In genomic region chr17:81514735-81515529, GRCh38 we compare ENCODE assay signal across 1 cellular context.
A peak's percentile ranks its signal among the peaks of the same experiment; 100 is the strongest.
TF ChIP-seq lines count a peak whose summit lies in the region.

No MANE protein-coding gene starts in this region.

TF ChIP-seq in HEK293, 187 proteins besides CTCF, POLR2A, EP300 and RAD21 (continued from another document and continues in another):
- no peak for TF ChIP-seq PRDM10 (tag by site-specific recombination; IDR thresholded peaks at IDR 0.05)
- TF ChIP-seq KLF10 (tag by site-specific recombination; IDR thresholded peaks at IDR 0.05) = peak; percentile 95
- TF ChIP-seq AEBP2 (tag by site-specific recombination; IDR thresholded peaks at IDR 0.05; ENCODE audit: borderline replicate concordance) = no peak
- no peak for TF ChIP-seq SCRT1 (tag by site-specific recombination; IDR thresholded peaks at IDR 0.05; ENCODE audit: borderline replicate concordance)
- 0 out of 2 replicates have a peak, but pooled peaks have one; percentile 28 for TF ChIP-seq ZNF76 (tag by site-specific recombination; IDR thresholded peaks at IDR 0.05; ENCODE audit: borderline replicate concordance, low read depth)
- peak; percentile 89 for TF ChIP-seq ZBTB8A (tag by site-specific recombination; IDR thresholded peaks at IDR 0.05)
- TF ChIP-seq MEIS1 (CRISPR knock-in tag; IDR thresholded peaks at IDR 0.05; ENCODE audit: borderline replicate concordance) = no peak
- TF ChIP-seq HOXD13 (CRISPR knock-in tag; IDR thresholded peaks at IDR 0.05; ENCODE audit: borderline replicate concordance) = no peak
- no peak for TF ChIP-seq ZSCAN4 (tag by site-specific recombination; IDR thresholded peaks at IDR 0.05)
- TF ChIP-seq GLIS2 (tag by site-specific recombination; IDR thresholded peaks at IDR 0.05) = peak; percentile 85
- TF ChIP-seq SCRT2 (tag by site-specific recombination; IDR thresholded peaks at IDR 0.05) = no peak
- no peak for TF ChIP-seq ZNF596 (tag by site-specific recombination; IDR thresholded peaks at IDR 0.05)
- TF ChIP-seq ZNF501 (tag by site-specific recombination; IDR thresholded peaks at IDR 0.05) = no peak
- no peak for TF ChIP-seq ZNF324 (tag by site-specific recombination; IDR thresholded peaks at IDR 0.05)
- no peak for TF ChIP-seq ZSCAN18 (tag by site-specific recombination; IDR thresholded peaks at IDR 0.05)
- peak; percentile 43; the same call in 1 of the 2 replicates for TF ChIP-seq ZNF600 (tag by site-specific recombination; IDR thresholded peaks at IDR 0.05)
- TF ChIP-seq RBAK (tag by site-specific recombination; IDR thresholded peaks at IDR 0.05) = no peak
- TF ChIP-seq EGR2 (tag by site-specific recombination; IDR thresholded peaks at IDR 0.05; ENCODE audit: low read depth) = no peak
- TF ChIP-seq ZNF677 (tag by site-specific recombination; IDR thresholded peaks at IDR 0.05) = no peak
- no peak for TF ChIP-seq ZNF513 (tag by site-specific recombination; IDR thresholded peaks at IDR 0.05)
- no peak for TF ChIP-seq ZNF184 (tag by site-specific recombination; IDR thresholded peaks at IDR 0.05)
- TF ChIP-seq ZNF174 (tag by site-specific recombination; IDR thresholded peaks at IDR 0.05) = no peak
- TF ChIP-seq ZSCAN23 (tag by site-specific recombination; IDR thresholded peaks at IDR 0.05) = no peak
- TF ChIP-seq ZNF335 (tag by site-specific recombination; conservative IDR thresholded peaks at IDR 0.05) = peak; percentile 76
- TF ChIP-seq ZBTB26 (tag by site-specific recombination; optimal IDR thresholded peaks at IDR 0.05) = peak; percentile 63
- TF ChIP-seq PRDM4 (tag by site-specific recombination; IDR thresholded peaks at IDR 0.05) = no peak
- TF ChIP-seq ZNF623 (tag by site-specific recombination; IDR thresholded peaks at IDR 0.05) = no peak
- no peak for TF ChIP-seq ZNF221 (tag by site-specific recombination; IDR thresholded peaks at IDR 0.05; ENCODE audit: borderline replicate concordance)
- no peak; the same call in 1 of the 2 replicates for TF ChIP-seq ZIC2 (tag by site-specific recombination; IDR thresholded peaks at IDR 0.05)
- no peak for TF ChIP-seq PRDM1 (tag by site-specific recombination; IDR thresholded peaks at IDR 0.05)
- TF ChIP-seq SALL2 (tag by site-specific recombination; IDR thresholded peaks at IDR 0.05; ENCODE audit: borderline replicate concordance) = no peak
- no peak for TF ChIP-seq ZNF266 (tag by site-specific recombination; IDR thresholded peaks at IDR 0.05; ENCODE audit: low read depth)
- TF ChIP-seq GFI1B (tag by site-specific recombination; IDR thresholded peaks at IDR 0.05) = no peak
- no peak for TF ChIP-seq MYNN (tag by site-specific recombination; IDR thresholded peaks at IDR 0.05; ENCODE audit: borderline replicate concordance)
- TF ChIP-seq ZNF16 (tag by site-specific recombination; IDR thresholded peaks at IDR 0.05; ENCODE audit: low read depth) = no peak
- TF ChIP-seq ZNF146 (tag by site-specific recombination; IDR thresholded peaks at IDR 0.05) = no peak
- TF ChIP-seq HOXA7 (CRISPR knock-in tag; IDR thresholded peaks at IDR 0.05; ENCODE audit: borderline replicate concordance) = no peak
- no peak for TF ChIP-seq ZNF37A (tag by site-specific recombination; IDR thresholded peaks at IDR 0.05)
- TF ChIP-seq ZBTB44 (tag by site-specific recombination; IDR thresholded peaks at IDR 0.05) = 0 out of 2 replicates have a peak, but pooled peaks have one; percentile 6
- peak; percentile 88 for TF ChIP-seq ZBTB11 (tag by site-specific recombination; conservative IDR thresholded peaks at IDR 0.05; ENCODE audit: low read depth)
- TF ChIP-seq ZNF426 (tag by site-specific recombination; IDR thresholded peaks at IDR 0.05) = no peak
- TF ChIP-seq OSR2 (tag by site-specific recombination; IDR thresholded peaks at IDR 0.05) = no peak
- no peak for TF ChIP-seq MZF1 (tag by site-specific recombination; IDR thresholded peaks at IDR 0.05; ENCODE audit: borderline replicate concordance)
- TF ChIP-seq ZNF529 (tag by site-specific recombination; IDR thresholded peaks at IDR 0.05; ENCODE audit: insufficient replicate concordance) = no peak
- TF ChIP-seq SETDB1 (IDR thresholded peaks at IDR 0.05; ENCODE audit: insufficient read length, low read length) = no peak
